In genomic region chr6:69802995-69803394, GRCh38 we compare ENCODE assay signal across 17 cellular contexts. TPM values are rescaled to one million over a fixed set of nuclear protein-coding genes. Genes with fewer than 3 reads are reported as not detected.
DNase-seq lines count a peak whose midpoint lies in the region; ATAC-seq and TF ChIP-seq lines count a peak whose summit lies in the region.
"Had no signal": no experiment of that assay in that cellular context is flagged by ENCODE, and none has a peak within 500 bp of the region (broad histone marks: within the 10 kb centered on the region; RNA-seq: fewer than 3 reads in every experiment).

No MANE protein-coding gene starts in this region.

- no peaks in the 10 kb centered on the region for H3K4me1 ChIP-seq in OCI-LY7 (ENCODE audit: insufficient read depth, low read length, poor library complexity, severe bottlenecking)
- H3K4me1 ChIP-seq: BLaER1 treated with 17β-estradiol and CSF1 and Interleukin-3, amounts not matched to agents 10 nM and 100 nM had no signal

- no peak for ATAC-seq in T-helper 17 cell
- ATAC-seq in left lobe of liver: no peak
- ATAC-seq: CD8-positive, alpha-beta T cell; HCT116 had no signal

- H3K4me3 ChIP-seq in H7 (ENCODE audit: insufficient read depth, low read depth, low read length) (no peak overlapping the region), OCI-LY7 (ENCODE audit: low read depth, low read length, poor library complexity, severe bottlenecking) (no peak overlapping the region)
- H3K4me3 ChIP-seq: BLaER1 treated with 17β-estradiol and CSF1 and Interleukin-3, amounts not matched to agents 10 nM and 100 nM had no signal

- DNase-seq in H7 (peak; percentile 26), T-helper 17 cell (no peak), iPS-NIHi11 (ENCODE audit: low spot score) (peak; percentile 38), left lobe of liver (ENCODE audit: low spot score) (no peak), OCI-LY7 (ENCODE audit: low spot score) (no peak), RKO (ENCODE audit: low spot score) (no peak)
- DNase-seq in activated CD4-positive, CD25-positive, alpha-beta regulatory T cell treated with anti-CD3 and anti-CD28 coated beads, Interleukin-2, amount 50 U/mL, for 72 hours: no peak
- DNase-seq: 8988T; Calu3; CD8-positive, alpha-beta T cell; DMS79 treated with DMSO at 0.1 percent for 48 hours; GF-D8; HFFc6 had no signal

- no peaks in the 10 kb centered on the region for H3K27me3 ChIP-seq in H7 (ENCODE audit: control insufficient read depth, insufficient read depth, low read length)
- H3K27me3 ChIP-seq: BLaER1 treated with 17β-estradiol and CSF1 and Interleukin-3, amounts not matched to agents 10 nM and 100 nM had no signal

- CTCF ChIA-PET in OCI-LY7 (lab: Charles Lee; ENCODE audit: unreplicated experiment): no interaction called here

- POLR2A ChIA-PET in OCI-LY7 (lab: Charles Lee): interaction anchor here (1.8 kb wide), 1 partner anchor 12 kb away, joined by 6 read pairs; no protein-coding TSS in a partner anchor

- intact Hi-C loops in OCI-LY7 (cut with micrococcal nuclease; ENCODE audit: unreplicated experiment): no loop called here

- H3K9me2 ChIP-seq in OCI-LY7 (ENCODE audit: insufficient read depth, low read length): no peaks in the 10 kb centered on the region

- no peak overlapping the region for H2AFZ ChIP-seq in OCI-LY7 (ENCODE audit: low read length)

- no peak overlapping the region for H3K27ac ChIP-seq in OCI-LY7 (ENCODE audit: low read depth, low read length, poor library complexity, severe bottlenecking)
- H3K27ac ChIP-seq: BLaER1 treated with 17β-estradiol and CSF1 and Interleukin-3, amounts not matched to agents 10 nM and 100 nM had no signal

- no peaks in the 10 kb centered on the region for H4K20me1 ChIP-seq in OCI-LY7 (ENCODE audit: insufficient read depth, low read length)
- H4K20me1 ChIP-seq: BLaER1 treated with 17β-estradiol and CSF1 and Interleukin-3, amounts not matched to agents 10 nM and 100 nM had no signal

- TF ChIP-seq CTCF in OCI-LY7 (conservative IDR thresholded peaks at IDR 0.05; ENCODE audit: low read length): no peak

- H3K4me3 Mint-ChIP-seq in T-helper 17 cell: no peak overlapping the region
- H3K4me3 Mint-ChIP-seq: B cell; CD8-positive, alpha-beta T cell; HFFc6; IgD-negative memory B cell had no signal

- no peaks in the 10 kb centered on the region for H3K36me3 ChIP-seq in H7 (replicated peaks; ENCODE audit: control insufficient read depth, insufficient read depth, low read length)
- no peaks in the 10 kb centered on the region for H3K36me3 ChIP-seq in OCI-LY7 (ENCODE audit: insufficient read depth, low read length)
- H3K36me3 ChIP-seq: BLaER1 treated with 17β-estradiol and CSF1 and Interleukin-3, amounts not matched to agents 10 nM and 100 nM had no signal

- H3K36me3 Mint-ChIP-seq in T-helper 17 cell (ENCODE audit: low read depth): peaks cover 2% of the 10 kb centered on the region
- H3K36me3 Mint-ChIP-seq: CD8-positive, alpha-beta T cell had no signal

- H3K79me2 ChIP-seq in OCI-LY7 (ENCODE audit: insufficient read depth, low read depth, low read length): no peaks in the 10 kb centered on the region

- peak overlapping the region; percentile 24 for H3K27ac Mint-ChIP-seq in T-helper 17 cell
- H3K27ac Mint-ChIP-seq: B cell; CD8-positive, alpha-beta T cell; HFFc6; IgD-negative memory B cell had no signal

- H3K27me3 Mint-ChIP-seq in T-helper 17 cell: peaks cover 10% of the 10 kb centered on the region
- H3K27me3 Mint-ChIP-seq: B cell, IgD-negative memory B cell had no signal

- BruUV-seq in OCI-LY7 (replicated peaks; lab: Mats Ljungman, UMichigan): no TSS peak

- H3K4me1 Mint-ChIP-seq in T-helper 17 cell: peaks cover 2% of the 10 kb centered on the region
- H3K4me1 Mint-ChIP-seq: B cell had no signal

- no peaks in the 10 kb centered on the region for H3K9me3 ChIP-seq in T-helper 17 cell (ENCODE audit: control insufficient read depth, low read length, poor library complexity, severe bottlenecking)
- H3K9me3 ChIP-seq in OCI-LY7 (ENCODE audit: low read length): no peaks in the 10 kb centered on the region

- H3K4me2 ChIP-seq in OCI-LY7 (ENCODE audit: low read length): no peak overlapping the region
- H3K4me2 ChIP-seq: BLaER1 treated with 17β-estradiol and CSF1 and Interleukin-3, amounts not matched to agents 10 nM and 100 nM had no signal

RNA-seq across cellular contexts. Expression of gene LMBRD1, which starts 6.2 kb away (rescaled TPM):
- 11.3 and 11.8 TPM in 2 replicates for total RNA-seq in H7 (2014; rRNA removed; shearing (Covaris generic))
- 10 to 100 TPM; 36.5 to 45.4 TPM for total RNA-seq in T-helper 17 cell
- total RNA-seq in left lobe of liver: 34.0 TPM
- total RNA-seq in OCI-LY7 (2014; rRNA removed; shearing (Covaris generic)): 12.7 and 14.0 TPM in 2 replicates
- total RNA-seq in OCI-LY7 (2022): 16.3 and 20.8 TPM in 2 replicates

Comparison
In these comparisons a context has a peak if more than half of its experiments do, and no peak if none do; other contexts are left out.
1. DNase-seq: peak in H7 (single experiment) and iPS-NIHi11 (single experiment); none in T-helper 17 cell (0 of 3), left lobe of liver (single experiment), OCI-LY7 (single experiment), activated CD4-positive, CD25-positive, alpha-beta regulatory T cell treated with anti-CD3 and anti-CD28 coated beads, Interleukin-2, amount 50 U/mL, for 72 hours (single experiment) and RKO (single experiment).